Comparison of ENCODE assay signal across 13 cellular contexts in genomic region chr13:107808388-107808787, GRCh38.
A peak's percentile ranks its signal among the peaks of the same experiment; 100 is the strongest.
DNase-seq lines count a peak whose midpoint lies in the region; ATAC-seq and TF ChIP-seq lines count a peak whose summit lies in the region.
"Had no signal": no experiment of that assay in that cellular context is flagged by ENCODE, and none has a peak within 500 bp of the region (broad histone marks: within the 10 kb centered on the region; RNA-seq: fewer than 3 reads in every experiment).

No MANE protein-coding gene starts in this region.

- peak; percentile 72 for DNase-seq in NCI-H226
- peak; percentile 65 for DNase-seq in amniotic epithelial cell (ENCODE audit: low read depth)
- DNase-seq in fibroblast of the aortic adventitia (ENCODE audit: low read depth): peak; percentile 31
- no peak for DNase-seq in NCI-H82 (lab: John Stamatoyannopoulos, UW)
- no peak for DNase-seq in NCI-H1930 (lab: John Stamatoyannopoulos, UW)
- DNase-seq in foreskin keratinocyte: no peak
- no peak for DNase-seq in coronary artery (ENCODE audit: low spot score)
- DNase-seq: CD4-positive, alpha-beta memory T cell; DMS79 treated with DMSO at 0.1 percent for 48 hours; EL; GOT3; H9 had no signal

- H3K4me3 ChIP-seq in fibroblast of the aortic adventitia (ENCODE audit: low read depth, low read length) (no peak overlapping the region), coronary artery (no peak overlapping the region)

- no peak for ATAC-seq in foreskin keratinocyte

- no peak overlapping the region for H3K27ac ChIP-seq in foreskin keratinocyte
- H3K27ac ChIP-seq in coronary artery: no peak overlapping the region
- H3K27ac ChIP-seq: C4-2B had no signal

- H3K27me3 ChIP-seq in foreskin keratinocyte: no peaks in the 10 kb centered on the region

- TF ChIP-seq CTCF in fibroblast of the aortic adventitia (IDR thresholded peaks at IDR 0.05; ENCODE audit: insufficient read depth, low read length) (no peak), foreskin keratinocyte (conservative IDR thresholded peaks at IDR 0.05) (no peak), coronary artery (IDR thresholded peaks at IDR 0.05) (no peak)

- no peaks in the 10 kb centered on the region for H3K4me1 ChIP-seq in foreskin keratinocyte

Comparison
In these comparisons a context has a peak if more than half of its experiments do, and no peak if none do; other contexts are left out.
1. DNase-seq: peak in NCI-H226 (single experiment), amniotic epithelial cell (single experiment) and fibroblast of the aortic adventitia (single experiment); none in NCI-H82 (single experiment), NCI-H1930 (0 of 2), foreskin keratinocyte (0 of 2) and coronary artery (single experiment).